In the genomic region with DNA sequence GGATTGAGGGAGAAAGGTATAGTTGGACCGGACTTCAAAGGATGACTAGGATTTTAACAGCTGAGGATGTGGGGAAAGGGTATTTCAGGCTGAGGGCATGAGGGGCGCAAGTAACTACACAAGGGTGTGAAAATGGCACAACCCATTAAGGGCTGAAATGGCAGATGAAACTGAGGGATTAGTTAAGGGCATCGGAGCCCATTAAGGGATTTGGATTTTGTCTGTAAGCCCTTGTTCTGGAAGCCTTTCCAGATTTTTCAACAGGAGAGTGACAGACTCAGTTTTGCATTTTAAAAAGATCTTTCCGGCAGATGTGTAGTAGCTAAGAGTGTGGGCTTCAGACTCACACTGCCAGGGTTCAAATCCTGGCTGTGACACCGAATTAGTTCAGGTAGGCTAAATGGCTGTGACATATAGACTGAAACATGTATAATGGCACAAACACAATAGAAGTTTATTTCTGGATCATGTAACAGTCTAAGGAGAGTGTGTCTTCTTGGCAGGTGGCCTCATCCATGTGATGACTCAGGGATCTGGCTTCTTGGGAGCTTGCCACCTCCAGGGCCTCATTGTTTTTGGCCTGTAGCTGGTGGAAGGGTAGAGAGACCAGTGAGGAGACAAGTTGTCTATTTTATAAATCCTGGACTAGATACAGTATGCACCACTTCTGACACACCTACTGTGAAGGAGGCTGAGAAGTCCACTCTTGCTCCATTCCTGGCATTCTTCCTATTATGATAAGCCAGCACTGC, we compare ENCODE assay signal across 1 cellular context.
TF ChIP-seq lines count a peak whose summit lies in the region.

No MANE protein-coding gene starts in this region.

TF ChIP-seq in HEK293, 187 proteins besides CTCF, POLR2A, EP300 and RAD21 (continued from another document):
- TF ChIP-seq, protein P1, sequence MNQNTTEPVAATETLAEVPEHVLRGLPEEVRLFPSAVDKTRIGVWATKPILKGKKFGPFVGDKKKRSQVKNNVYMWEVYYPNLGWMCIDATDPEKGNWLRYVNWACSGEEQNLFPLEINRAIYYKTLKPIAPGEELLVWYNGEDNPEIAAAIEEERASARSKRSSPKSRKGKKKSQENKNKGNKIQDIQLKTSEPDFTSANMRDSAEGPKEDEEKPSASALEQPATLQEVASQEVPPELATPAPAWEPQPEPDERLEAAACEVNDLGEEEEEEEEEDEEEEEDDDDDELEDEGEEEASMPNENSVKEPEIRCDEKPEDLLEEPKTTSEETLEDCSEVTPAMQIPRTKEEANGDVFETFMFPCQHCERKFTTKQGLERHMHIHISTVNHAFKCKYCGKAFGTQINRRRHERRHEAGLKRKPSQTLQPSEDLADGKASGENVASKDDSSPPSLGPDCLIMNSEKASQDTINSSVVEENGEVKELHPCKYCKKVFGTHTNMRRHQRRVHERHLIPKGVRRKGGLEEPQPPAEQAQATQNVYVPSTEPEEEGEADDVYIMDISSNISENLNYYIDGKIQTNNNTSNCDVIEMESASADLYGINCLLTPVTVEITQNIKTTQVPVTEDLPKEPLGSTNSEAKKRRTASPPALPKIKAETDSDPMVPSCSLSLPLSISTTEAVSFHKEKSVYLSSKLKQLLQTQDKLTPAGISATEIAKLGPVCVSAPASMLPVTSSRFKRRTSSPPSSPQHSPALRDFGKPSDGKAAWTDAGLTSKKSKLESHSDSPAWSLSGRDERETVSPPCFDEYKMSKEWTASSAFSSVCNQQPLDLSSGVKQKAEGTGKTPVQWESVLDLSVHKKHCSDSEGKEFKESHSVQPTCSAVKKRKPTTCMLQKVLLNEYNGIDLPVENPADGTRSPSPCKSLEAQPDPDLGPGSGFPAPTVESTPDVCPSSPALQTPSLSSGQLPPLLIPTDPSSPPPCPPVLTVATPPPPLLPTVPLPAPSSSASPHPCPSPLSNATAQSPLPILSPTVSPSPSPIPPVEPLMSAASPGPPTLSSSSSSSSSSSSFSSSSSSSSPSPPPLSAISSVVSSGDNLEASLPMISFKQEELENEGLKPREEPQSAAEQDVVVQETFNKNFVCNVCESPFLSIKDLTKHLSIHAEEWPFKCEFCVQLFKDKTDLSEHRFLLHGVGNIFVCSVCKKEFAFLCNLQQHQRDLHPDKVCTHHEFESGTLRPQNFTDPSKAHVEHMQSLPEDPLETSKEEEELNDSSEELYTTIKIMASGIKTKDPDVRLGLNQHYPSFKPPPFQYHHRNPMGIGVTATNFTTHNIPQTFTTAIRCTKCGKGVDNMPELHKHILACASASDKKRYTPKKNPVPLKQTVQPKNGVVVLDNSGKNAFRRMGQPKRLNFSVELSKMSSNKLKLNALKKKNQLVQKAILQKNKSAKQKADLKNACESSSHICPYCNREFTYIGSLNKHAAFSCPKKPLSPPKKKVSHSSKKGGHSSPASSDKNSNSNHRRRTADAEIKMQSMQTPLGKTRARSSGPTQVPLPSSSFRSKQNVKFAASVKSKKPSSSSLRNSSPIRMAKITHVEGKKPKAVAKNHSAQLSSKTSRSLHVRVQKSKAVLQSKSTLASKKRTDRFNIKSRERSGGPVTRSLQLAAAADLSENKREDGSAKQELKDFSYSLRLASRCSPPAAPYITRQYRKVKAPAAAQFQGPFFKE (tag by site-specific recombination; IDR thresholded peaks at IDR 0.05; ENCODE audit: borderline replicate concordance) = no peak
- TF ChIP-seq ZNF707 (tag by site-specific recombination; IDR thresholded peaks at IDR 0.05) = no peak
- no peak for TF ChIP-seq ZNF560 (tag by site-specific recombination; IDR thresholded peaks at IDR 0.05; ENCODE audit: borderline replicate concordance)
- peak; percentile 27; the same call in 1 of the 2 replicates for TF ChIP-seq ZNF335 (tag by site-specific recombination; conservative IDR thresholded peaks at IDR 0.05)
- TF ChIP-seq ZNF366 (tag by site-specific recombination; conservative IDR thresholded peaks at IDR 0.05) = peak; percentile 79
- TF ChIP-seq, protein P2, sequence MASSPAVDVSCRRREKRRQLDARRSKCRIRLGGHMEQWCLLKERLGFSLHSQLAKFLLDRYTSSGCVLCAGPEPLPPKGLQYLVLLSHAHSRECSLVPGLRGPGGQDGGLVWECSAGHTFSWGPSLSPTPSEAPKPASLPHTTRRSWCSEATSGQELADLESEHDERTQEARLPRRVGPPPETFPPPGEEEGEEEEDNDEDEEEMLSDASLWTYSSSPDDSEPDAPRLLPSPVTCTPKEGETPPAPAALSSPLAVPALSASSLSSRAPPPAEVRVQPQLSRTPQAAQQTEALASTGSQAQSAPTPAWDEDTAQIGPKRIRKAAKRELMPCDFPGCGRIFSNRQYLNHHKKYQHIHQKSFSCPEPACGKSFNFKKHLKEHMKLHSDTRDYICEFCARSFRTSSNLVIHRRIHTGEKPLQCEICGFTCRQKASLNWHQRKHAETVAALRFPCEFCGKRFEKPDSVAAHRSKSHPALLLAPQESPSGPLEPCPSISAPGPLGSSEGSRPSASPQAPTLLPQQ (tag by site-specific recombination; IDR thresholded peaks at IDR 0.05) = no peak
- TF ChIP-seq YY2 (tag by site-specific recombination; IDR thresholded peaks at IDR 0.05) = no peak
- TF ChIP-seq ZBTB49 (tag by site-specific recombination; IDR thresholded peaks at IDR 0.05; ENCODE audit: low read depth) = no peak
- 0 out of 2 replicates have a peak, but pooled peaks have one; percentile 35 for TF ChIP-seq INSM2 (tag by site-specific recombination; IDR thresholded peaks at IDR 0.05)
- TF ChIP-seq ZNF404 (tag by site-specific recombination; IDR thresholded peaks at IDR 0.05) = no peak
- TF ChIP-seq, protein P3, sequence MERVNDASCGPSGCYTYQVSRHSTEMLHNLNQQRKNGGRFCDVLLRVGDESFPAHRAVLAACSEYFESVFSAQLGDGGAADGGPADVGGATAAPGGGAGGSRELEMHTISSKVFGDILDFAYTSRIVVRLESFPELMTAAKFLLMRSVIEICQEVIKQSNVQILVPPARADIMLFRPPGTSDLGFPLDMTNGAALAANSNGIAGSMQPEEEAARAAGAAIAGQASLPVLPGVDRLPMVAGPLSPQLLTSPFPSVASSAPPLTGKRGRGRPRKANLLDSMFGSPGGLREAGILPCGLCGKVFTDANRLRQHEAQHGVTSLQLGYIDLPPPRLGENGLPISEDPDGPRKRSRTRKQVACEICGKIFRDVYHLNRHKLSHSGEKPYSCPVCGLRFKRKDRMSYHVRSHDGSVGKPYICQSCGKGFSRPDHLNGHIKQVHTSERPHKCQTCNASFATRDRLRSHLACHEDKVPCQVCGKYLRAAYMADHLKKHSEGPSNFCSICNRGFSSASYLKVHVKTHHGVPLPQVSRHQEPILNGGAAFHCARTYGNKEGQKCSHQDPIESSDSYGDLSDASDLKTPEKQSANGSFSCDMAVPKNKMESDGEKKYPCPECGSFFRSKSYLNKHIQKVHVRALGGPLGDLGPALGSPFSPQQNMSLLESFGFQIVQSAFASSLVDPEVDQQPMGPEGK (tag by site-specific recombination; IDR thresholded peaks at IDR 0.05) = no peak
- no peak for TF ChIP-seq ZNF155 (tag by site-specific recombination; IDR thresholded peaks at IDR 0.05)
- TF ChIP-seq ZNF501 (tag by site-specific recombination; IDR thresholded peaks at IDR 0.05) = peak; percentile 50; the same call in 1 of the 2 replicates
- TF ChIP-seq PRDM6 (tag by site-specific recombination; IDR thresholded peaks at IDR 0.05) = no peak
- TF ChIP-seq ZNF416 (tag by site-specific recombination; IDR thresholded peaks at IDR 0.05) = no peak
- peak; percentile 35; the same call in 1 of the 2 replicates for TF ChIP-seq ZBTB17 (tag by site-specific recombination; IDR thresholded peaks at IDR 0.05)
